ENCODE assay signal across 1 cellular context in the genomic region with DNA sequence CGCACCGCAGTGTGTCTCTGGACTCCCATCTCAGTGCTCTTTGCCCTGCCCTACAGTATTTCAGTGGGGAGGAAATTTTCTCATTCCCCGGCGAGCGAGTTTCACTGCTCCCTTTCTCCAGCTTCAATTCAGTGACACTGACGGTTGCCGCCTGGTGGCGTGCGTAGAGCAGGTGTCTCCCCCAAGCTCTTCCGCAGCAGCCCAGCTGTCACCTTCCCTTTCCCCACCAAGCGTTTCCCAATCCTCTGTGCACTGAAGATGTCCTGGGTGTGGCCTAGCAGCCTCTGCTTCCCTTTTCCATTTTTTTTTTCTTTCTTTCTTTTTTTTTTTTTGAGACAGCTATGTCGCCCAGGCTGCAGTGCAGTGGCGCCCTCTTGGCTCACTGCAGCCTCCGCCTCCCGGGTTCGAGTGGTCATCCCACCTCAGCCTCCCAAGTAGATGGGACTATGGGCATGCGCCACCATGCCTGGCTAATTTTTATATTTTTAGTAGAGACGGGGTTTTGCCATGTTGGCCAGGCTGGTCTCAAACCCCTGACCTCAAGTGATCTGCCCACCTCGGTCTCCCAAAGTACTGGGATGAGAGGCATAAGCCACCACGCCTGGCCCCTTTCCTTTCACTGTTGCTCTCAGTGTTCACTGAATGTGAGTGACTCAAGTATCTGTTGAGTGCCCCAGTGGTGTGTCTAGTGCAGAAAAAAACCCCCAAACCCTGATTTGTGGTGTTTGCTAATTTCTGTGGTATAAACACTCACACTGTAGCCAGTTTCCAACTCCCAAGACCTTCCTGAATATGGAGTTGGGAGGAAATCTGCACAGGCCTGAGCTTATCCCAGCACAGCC.
TF ChIP-seq lines count a peak whose summit lies in the region.

No MANE protein-coding gene starts in this region.

TF ChIP-seq in GM12878, 131 proteins besides CTCF, POLR2A, EP300 and RAD21:
- TF ChIP-seq HDAC6 (IDR thresholded peaks at IDR 0.05; ENCODE audit: unreplicated experiment) (no peak), TBL1XR1 (IDR thresholded peaks at IDR 0.05; ENCODE audit: low read depth, low read length) (no peak), HDAC2 (IDR thresholded peaks at IDR 0.05) (no peak), SMC3 (IDR thresholded peaks at IDR 0.05; ENCODE audit: borderline replicate concordance, low read length) (peak; percentile 19; the same call in 1 of the 2 replicates), EGR1 (IDR thresholded peaks at IDR 0.05; ENCODE audit: borderline replicate concordance in 1 of 2, low read depth in 2 of 2, low read length in 2 of 2) (no peak), MXI1 (IDR thresholded peaks at IDR 0.05; ENCODE audit: low read depth, low read length) (no peak), RUNX3 (IDR thresholded peaks at IDR 0.05; ENCODE audit: low read length) (no peak), HDGF (IDR thresholded peaks at IDR 0.05) (peak; percentile 65; the same call in 1 of the 2 replicates), FOXM1 (IDR thresholded peaks at IDR 0.05; ENCODE audit: low read depth, low read length) (no peak), STAT3 (IDR thresholded peaks at IDR 0.05; ENCODE audit: low read depth, low read length) (no peak), KDM1A (IDR thresholded peaks at IDR 0.05; ENCODE audit: borderline replicate concordance) (no peak), LARP7 (IDR thresholded peaks at IDR 0.05) (no peak), SMAD5 (IDR thresholded peaks at IDR 0.05; ENCODE audit: low read depth) (no peak), TCF3 (IDR thresholded peaks at IDR 0.05; ENCODE audit: borderline replicate concordance, insufficient read depth, low read depth, low read length) (no peak; the same call in 1 of the 2 replicates), TCF12 (IDR thresholded peaks at IDR 0.05; ENCODE audit: low read depth, low read length) (peak; percentile 72; the same call in 1 of the 2 replicates), CBX5 (IDR thresholded peaks at IDR 0.05; ENCODE audit: low read depth) (no peak), ZNF384 (IDR thresholded peaks at IDR 0.05; ENCODE audit: borderline replicate concordance, low read depth, low read length) (0 out of 2 replicates have a peak, but pooled peaks have one; percentile 12), MEF2B (IDR thresholded peaks at IDR 0.05; ENCODE audit: partially characterized antibody, poor library complexity, severe bottlenecking) (no peak), SIN3A (IDR thresholded peaks at IDR 0.05; ENCODE audit: low read depth, low read length) (no peak)
- TF ChIP-seq, protein P1, sequence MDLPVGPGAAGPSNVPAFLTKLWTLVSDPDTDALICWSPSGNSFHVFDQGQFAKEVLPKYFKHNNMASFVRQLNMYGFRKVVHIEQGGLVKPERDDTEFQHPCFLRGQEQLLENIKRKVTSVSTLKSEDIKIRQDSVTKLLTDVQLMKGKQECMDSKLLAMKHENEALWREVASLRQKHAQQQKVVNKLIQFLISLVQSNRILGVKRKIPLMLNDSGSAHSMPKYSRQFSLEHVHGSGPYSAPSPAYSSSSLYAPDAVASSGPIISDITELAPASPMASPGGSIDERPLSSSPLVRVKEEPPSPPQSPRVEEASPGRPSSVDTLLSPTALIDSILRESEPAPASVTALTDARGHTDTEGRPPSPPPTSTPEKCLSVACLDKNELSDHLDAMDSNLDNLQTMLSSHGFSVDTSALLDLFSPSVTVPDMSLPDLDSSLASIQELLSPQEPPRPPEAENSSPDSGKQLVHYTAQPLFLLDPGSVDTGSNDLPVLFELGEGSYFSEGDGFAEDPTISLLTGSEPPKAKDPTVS (IDR thresholded peaks at IDR 0.05; ENCODE audit: low read depth, low read length) = no peak
- TF ChIP-seq, protein P2, sequence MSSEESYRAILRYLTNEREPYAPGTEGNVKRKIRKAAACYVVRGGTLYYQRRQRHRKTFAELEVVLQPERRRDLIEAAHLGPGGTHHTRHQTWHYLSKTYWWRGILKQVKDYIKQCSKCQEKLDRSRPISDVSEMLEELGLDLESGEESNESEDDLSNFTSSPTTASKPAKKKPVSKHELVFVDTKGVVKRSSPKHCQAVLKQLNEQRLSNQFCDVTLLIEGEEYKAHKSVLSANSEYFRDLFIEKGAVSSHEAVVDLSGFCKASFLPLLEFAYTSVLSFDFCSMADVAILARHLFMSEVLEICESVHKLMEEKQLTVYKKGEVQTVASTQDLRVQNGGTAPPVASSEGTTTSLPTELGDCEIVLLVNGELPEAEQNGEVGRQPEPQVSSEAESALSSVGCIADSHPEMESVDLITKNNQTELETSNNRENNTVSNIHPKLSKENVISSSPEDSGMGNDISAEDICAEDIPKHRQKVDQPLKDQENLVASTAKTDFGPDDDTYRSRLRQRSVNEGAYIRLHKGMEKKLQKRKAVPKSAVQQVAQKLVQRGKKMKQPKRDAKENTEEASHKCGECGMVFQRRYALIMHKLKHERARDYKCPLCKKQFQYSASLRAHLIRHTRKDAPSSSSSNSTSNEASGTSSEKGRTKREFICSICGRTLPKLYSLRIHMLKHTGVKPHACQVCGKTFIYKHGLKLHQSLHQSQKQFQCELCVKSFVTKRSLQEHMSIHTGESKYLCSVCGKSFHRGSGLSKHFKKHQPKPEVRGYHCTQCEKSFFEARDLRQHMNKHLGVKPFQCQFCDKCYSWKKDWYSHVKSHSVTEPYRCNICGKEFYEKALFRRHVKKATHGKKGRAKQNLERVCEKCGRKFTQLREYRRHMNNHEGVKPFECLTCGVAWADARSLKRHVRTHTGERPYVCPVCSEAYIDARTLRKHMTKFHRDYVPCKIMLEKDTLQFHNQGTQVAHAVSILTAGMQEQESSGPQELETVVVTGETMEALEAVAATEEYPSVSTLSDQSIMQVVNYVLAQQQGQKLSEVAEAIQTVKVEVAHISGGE (CRISPR knock-in tag; IDR thresholded peaks at IDR 0.05) = no peak
- TF ChIP-seq, protein P3, sequence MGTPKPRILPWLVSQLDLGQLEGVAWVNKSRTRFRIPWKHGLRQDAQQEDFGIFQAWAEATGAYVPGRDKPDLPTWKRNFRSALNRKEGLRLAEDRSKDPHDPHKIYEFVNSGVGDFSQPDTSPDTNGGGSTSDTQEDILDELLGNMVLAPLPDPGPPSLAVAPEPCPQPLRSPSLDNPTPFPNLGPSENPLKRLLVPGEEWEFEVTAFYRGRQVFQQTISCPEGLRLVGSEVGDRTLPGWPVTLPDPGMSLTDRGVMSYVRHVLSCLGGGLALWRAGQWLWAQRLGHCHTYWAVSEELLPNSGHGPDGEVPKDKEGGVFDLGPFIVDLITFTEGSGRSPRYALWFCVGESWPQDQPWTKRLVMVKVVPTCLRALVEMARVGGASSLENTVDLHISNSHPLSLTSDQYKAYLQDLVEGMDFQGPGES (IDR thresholded peaks at IDR 0.05) = no peak
- TF ChIP-seq, protein P4, sequence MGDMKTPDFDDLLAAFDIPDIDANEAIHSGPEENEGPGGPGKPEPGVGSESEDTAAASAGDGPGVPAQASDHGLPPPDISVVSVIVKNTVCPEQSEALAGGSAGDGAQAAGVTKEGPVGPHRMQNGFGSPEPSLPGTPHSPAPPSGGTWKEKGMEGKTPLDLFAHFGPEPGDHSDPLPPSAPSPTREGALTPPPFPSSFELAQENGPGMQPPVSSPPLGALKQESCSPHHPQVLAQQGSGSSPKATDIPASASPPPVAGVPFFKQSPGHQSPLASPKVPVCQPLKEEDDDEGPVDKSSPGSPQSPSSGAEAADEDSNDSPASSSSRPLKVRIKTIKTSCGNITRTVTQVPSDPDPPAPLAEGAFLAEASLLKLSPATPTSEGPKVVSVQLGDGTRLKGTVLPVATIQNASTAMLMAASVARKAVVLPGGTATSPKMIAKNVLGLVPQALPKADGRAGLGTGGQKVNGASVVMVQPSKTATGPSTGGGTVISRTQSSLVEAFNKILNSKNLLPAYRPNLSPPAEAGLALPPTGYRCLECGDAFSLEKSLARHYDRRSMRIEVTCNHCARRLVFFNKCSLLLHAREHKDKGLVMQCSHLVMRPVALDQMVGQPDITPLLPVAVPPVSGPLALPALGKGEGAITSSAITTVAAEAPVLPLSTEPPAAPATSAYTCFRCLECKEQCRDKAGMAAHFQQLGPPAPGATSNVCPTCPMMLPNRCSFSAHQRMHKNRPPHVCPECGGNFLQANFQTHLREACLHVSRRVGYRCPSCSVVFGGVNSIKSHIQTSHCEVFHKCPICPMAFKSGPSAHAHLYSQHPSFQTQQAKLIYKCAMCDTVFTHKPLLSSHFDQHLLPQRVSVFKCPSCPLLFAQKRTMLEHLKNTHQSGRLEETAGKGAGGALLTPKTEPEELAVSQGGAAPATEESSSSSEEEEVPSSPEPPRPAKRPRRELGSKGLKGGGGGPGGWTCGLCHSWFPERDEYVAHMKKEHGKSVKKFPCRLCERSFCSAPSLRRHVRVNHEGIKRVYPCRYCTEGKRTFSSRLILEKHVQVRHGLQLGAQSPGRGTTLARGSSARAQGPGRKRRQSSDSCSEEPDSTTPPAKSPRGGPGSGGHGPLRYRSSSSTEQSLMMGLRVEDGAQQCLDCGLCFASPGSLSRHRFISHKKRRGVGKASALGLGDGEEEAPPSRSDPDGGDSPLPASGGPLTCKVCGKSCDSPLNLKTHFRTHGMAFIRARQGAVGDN (IDR thresholded peaks at IDR 0.05) = no peak
